Comparison of ENCODE assay signal across 8 cellular contexts in genomic region chr11:34653851-34654490, GRCh38. TPM values are rescaled to one million over a fixed set of nuclear protein-coding genes. Genes with fewer than 3 reads are reported as not detected.
DNase-seq lines count a peak whose midpoint lies in the region; ATAC-seq and TF ChIP-seq lines count a peak whose summit lies in the region.

No MANE protein-coding gene starts in this region.

- H3K27me3 ChIP-seq in GM23248 (replicated peaks; ENCODE audit: insufficient read depth) (no peaks in the 10 kb centered on the region), esophagus (ENCODE audit: control insufficient read depth in 1 of 2, insufficient read depth in 2 of 2, low read length in 2 of 2) (no peaks in the 10 kb centered on the region), psoas muscle (ENCODE audit: insufficient read depth in 3 of 3, low read length in 2 of 3) (no peaks in the 10 kb centered on the region)

- peaks cover 28% of the 10 kb centered on the region for H3F3A ChIP-seq in GM23248 (ENCODE audit: insufficient read depth)

- no peaks in the 10 kb centered on the region for H4K20me1 ChIP-seq in GM23248 (ENCODE audit: insufficient read depth)

- peak; percentile 96 for DNase-seq in GM23248
- peak; percentile 87 for DNase-seq in NOMO-1 treated with DMSO at 0.1 percent for 48 hours (lab: John Stamatoyannopoulos, UW; ENCODE audit: unreplicated experiment)
- DNase-seq in psoas muscle: peak; percentile 58 to 81
- no peak for DNase-seq in NCI-H446 treated with DMSO at 0.1 percent for 48 hours (lab: John Stamatoyannopoulos, UW)
- DNase-seq in effector CD8-positive, alpha-beta T cell (lab: John Stamatoyannopoulos, UW): no peak
- no peak for DNase-seq in NCI-H1436 treated with DMSO at 0.1 percent for 48 hours (lab: John Stamatoyannopoulos, UW)
- DNase-seq in NCI-H2227 (lab: John Stamatoyannopoulos, UW; ENCODE audit: unreplicated experiment): no peak

- WGBS in GM23248 (ENCODE audit: low coverage in 1 of 2, low lambda C conversion rate in 2 of 2, missing lambda C conversion rate in 2 of 2), 2 experiments: 42 to 44% methylated on average over 12 of the region's 12 CpGs
- whole genome bisulfite sequencing in esophagus, 2 donors: 39 to 46% methylated on average over 12 of the region's 12 CpGs
- 69 to 78% (median 76%) methylated on average over 12 of the region's 12 CpGs for WGBS in psoas muscle, 3 donors

- H3K27ac ChIP-seq in GM23248 (peak overlapping the region; percentile 79), esophagus (ENCODE audit: low read depth in 2 of 2, low read length in 1 of 2) (peak overlapping the region; percentile 86 to 90), psoas muscle (peak overlapping the region; percentile 85)

- H3K9ac ChIP-seq in GM23248: peak overlapping the region; percentile 37

- H3K79me2 ChIP-seq in GM23248 (ENCODE audit: insufficient read depth): no peaks in the 10 kb centered on the region

- H3K36me3 ChIP-seq in GM23248 (ENCODE audit: low read depth): no peaks in the 10 kb centered on the region
- peaks cover 0 to 11% of the 10 kb centered on the region in 2 donors for H3K36me3 ChIP-seq in esophagus (ENCODE audit: control insufficient read depth in 2 of 2, insufficient read depth in 2 of 2, low read length in 1 of 2)
- H3K36me3 ChIP-seq in psoas muscle (ENCODE audit: insufficient read depth in 1 of 2, low read depth in 1 of 2): no peaks in the 10 kb centered on the region

- intact Hi-C loops in psoas muscle (cut with DNase I): loop anchor here (10.0 kb wide), 2 partner anchors 101 to 251 kb away; no protein-coding TSS in a partner anchor

- no peak for TF ChIP-seq CTCF in psoas muscle (IDR thresholded peaks at IDR 0.05)

- in situ Hi-C loops in GM23248 (cut with MboI): no loop called here

- no peak overlapping the region for H3K4me3 ChIP-seq in GM23248
- H3K4me3 ChIP-seq in esophagus (ENCODE audit: low read depth in 1 of 2, low read length in 2 of 2): no peak overlapping the region
- no peak overlapping the region for H3K4me3 ChIP-seq in psoas muscle

- ATAC-seq in psoas muscle: peak; percentile 77 to 84 (median 81)

- H3K9me2 ChIP-seq in GM23248 (ENCODE audit: insufficient read depth): no peaks in the 10 kb centered on the region

- H3K4me1 ChIP-seq in GM23248 (ENCODE audit: insufficient read depth) (peaks cover 24% of the 10 kb centered on the region), esophagus (ENCODE audit: control insufficient read depth in 2 of 2, insufficient read depth in 2 of 2, low read length in 1 of 2) (peaks cover 5 to 13% of the 10 kb centered on the region in 2 donors), psoas muscle (peaks cover 19% of the 10 kb centered on the region)

- H3K4me2 ChIP-seq in GM23248 (ENCODE audit: unreplicated experiment): peak overlapping the region; percentile 48

- H2AFZ ChIP-seq in GM23248: peak overlapping the region; percentile 9; the same call in 1 of the 2 replicates

- H3K9me3 ChIP-seq in GM23248 (ENCODE audit: low read depth) (no peaks in the 10 kb centered on the region), esophagus (ENCODE audit: control insufficient read depth in 2 of 2, insufficient read depth in 1 of 2, low read depth in 1 of 2, low read length in 1 of 2) (no peaks in the 10 kb centered on the region), psoas muscle (no peaks in the 10 kb centered on the region)

RNA-seq across cellular contexts. Expression of gene EHF, which starts 33.1 kb away (rescaled TPM):
- total RNA-seq in GM23248 (2014; rRNA removed; shearing (Covaris generic)): not detected in 2 replicates
- polyA plus RNA-seq in GM23248 (2016; fragmentation: Nextera tagmentation; extraction: Ambion mirVana): not detected in 2 replicates
- 100 to 1,000 TPM; 115 to 121 TPM for polyA plus RNA-seq in esophagus
- under 1 TPM in 3 of 4 donors, not detected in 1; 0.10 to 0.20 (median 0.17) TPM for total RNA-seq in psoas muscle
- under 1 TPM; 0.04 to 0.18 (median 0.08) TPM for polyA plus RNA-seq in psoas muscle

Comparison
In these comparisons a context has a peak if more than half of its experiments do, and no peak if none do; other contexts are left out.
1. DNase-seq: peak in GM23248 (single experiment), NOMO-1 treated with DMSO at 0.1 percent for 48 hours (single experiment) and psoas muscle (2 of 2); none in NCI-H446 treated with DMSO at 0.1 percent for 48 hours (single experiment), effector CD8-positive, alpha-beta T cell (single experiment), NCI-H1436 treated with DMSO at 0.1 percent for 48 hours (single experiment) and NCI-H2227 (single experiment).
2. RNA of gene EHF, which starts 33.1 kb away (polyA plus RNA-seq): 115 to 121 TPM in esophagus; 0.04 to 0.18 TPM in psoas muscle and not detected in GM23248; every median in the first group is over 10 times any median in the second.
3. Peak in every context shown above with its lines, with median percentiles within 50 percentile points of each other: H3K27ac ChIP-seq.